ENCODE assay signal across 2 cellular contexts in genomic region chr1:51610637-51611036, GRCh38.
TF ChIP-seq lines count a peak whose summit lies in the region.

No MANE protein-coding gene starts in this region.

TF ChIP-seq in SK-N-SH, 30 proteins besides CTCF, POLR2A, EP300 and RAD21 (continued from another document):
- TF ChIP-seq IRF3 (IDR thresholded peaks at IDR 0.05; ENCODE audit: low read depth, low read length) = no peak
- TF ChIP-seq TEAD4 (IDR thresholded peaks at IDR 0.05; ENCODE audit: borderline replicate concordance, insufficient read depth) = no peak
- TF ChIP-seq NRF1 (IDR thresholded peaks at IDR 0.05; ENCODE audit: low read depth, low read length) = no peak
- no peak for TF ChIP-seq SIN3A (IDR thresholded peaks at IDR 0.05; ENCODE audit: borderline replicate concordance, low read depth, low read length)

TF ChIP-seq in SK-N-SH treated with all-trans-retinoic acid at 6 μM for 48 hours, 23 proteins besides CTCF, POLR2A, EP300 and RAD21 (continued from another document):
- TF ChIP-seq, protein P1, sequence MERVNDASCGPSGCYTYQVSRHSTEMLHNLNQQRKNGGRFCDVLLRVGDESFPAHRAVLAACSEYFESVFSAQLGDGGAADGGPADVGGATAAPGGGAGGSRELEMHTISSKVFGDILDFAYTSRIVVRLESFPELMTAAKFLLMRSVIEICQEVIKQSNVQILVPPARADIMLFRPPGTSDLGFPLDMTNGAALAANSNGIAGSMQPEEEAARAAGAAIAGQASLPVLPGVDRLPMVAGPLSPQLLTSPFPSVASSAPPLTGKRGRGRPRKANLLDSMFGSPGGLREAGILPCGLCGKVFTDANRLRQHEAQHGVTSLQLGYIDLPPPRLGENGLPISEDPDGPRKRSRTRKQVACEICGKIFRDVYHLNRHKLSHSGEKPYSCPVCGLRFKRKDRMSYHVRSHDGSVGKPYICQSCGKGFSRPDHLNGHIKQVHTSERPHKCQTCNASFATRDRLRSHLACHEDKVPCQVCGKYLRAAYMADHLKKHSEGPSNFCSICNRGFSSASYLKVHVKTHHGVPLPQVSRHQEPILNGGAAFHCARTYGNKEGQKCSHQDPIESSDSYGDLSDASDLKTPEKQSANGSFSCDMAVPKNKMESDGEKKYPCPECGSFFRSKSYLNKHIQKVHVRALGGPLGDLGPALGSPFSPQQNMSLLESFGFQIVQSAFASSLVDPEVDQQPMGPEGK (CRISPR knock-in tag; IDR thresholded peaks at IDR 0.05; ENCODE audit: borderline replicate concordance) = no peak
- TF ChIP-seq, protein P2, sequence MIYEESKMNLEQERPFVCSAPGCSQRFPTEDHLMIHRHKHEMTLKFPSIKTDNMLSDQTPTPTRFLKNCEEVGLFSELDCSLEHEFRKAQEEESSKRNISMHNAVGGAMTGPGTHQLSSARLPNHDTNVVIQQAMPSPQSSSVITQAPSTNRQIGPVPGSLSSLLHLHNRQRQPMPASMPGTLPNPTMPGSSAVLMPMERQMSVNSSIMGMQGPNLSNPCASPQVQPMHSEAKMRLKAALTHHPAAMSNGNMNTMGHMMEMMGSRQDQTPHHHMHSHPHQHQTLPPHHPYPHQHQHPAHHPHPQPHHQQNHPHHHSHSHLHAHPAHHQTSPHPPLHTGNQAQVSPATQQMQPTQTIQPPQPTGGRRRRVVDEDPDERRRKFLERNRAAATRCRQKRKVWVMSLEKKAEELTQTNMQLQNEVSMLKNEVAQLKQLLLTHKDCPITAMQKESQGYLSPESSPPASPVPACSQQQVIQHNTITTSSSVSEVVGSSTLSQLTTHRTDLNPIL (CRISPR knock-in tag; IDR thresholded peaks at IDR 0.05; ENCODE audit: low read depth) = no peak
- TF ChIP-seq ZNF8 (CRISPR knock-in tag; IDR thresholded peaks at IDR 0.05) (no peak), ZNF565 (CRISPR knock-in tag; conservative IDR thresholded peaks at IDR 0.05; ENCODE audit: low read depth) (no peak), BACH2 (CRISPR knock-in tag; IDR thresholded peaks at IDR 0.05; ENCODE audit: borderline replicate concordance) (no peak), PPARA (CRISPR knock-in tag; IDR thresholded peaks at IDR 0.05; ENCODE audit: borderline replicate concordance) (no peak), ZC3H10 (CRISPR knock-in tag; IDR thresholded peaks at IDR 0.05) (no peak), TOX (CRISPR knock-in tag; IDR thresholded peaks at IDR 0.05; ENCODE audit: borderline replicate concordance) (no peak), ZFP3 (CRISPR knock-in tag; IDR thresholded peaks at IDR 0.05) (no peak), ISL1 (CRISPR knock-in tag; IDR thresholded peaks at IDR 0.05) (no peak), ESRRG (CRISPR knock-in tag; IDR thresholded peaks at IDR 0.05) (no peak), ZNF70 (CRISPR knock-in tag; IDR thresholded peaks at IDR 0.05) (no peak), RARB (CRISPR knock-in tag; IDR thresholded peaks at IDR 0.05) (no peak)
